ENCODE assay signal across 6 cellular contexts in genomic region chr11:119533462-119533861, GRCh38.
"Had no signal": no experiment of that assay in that cellular context is flagged by ENCODE, and none has a peak within 500 bp of the region (broad histone marks: within the 10 kb centered on the region; RNA-seq: fewer than 3 reads in every experiment).

No MANE protein-coding gene starts in this region.

- H3K27ac ChIP-seq: thoracic aorta, upper lobe of right lung had no signal

- H3K36me3 ChIP-seq: thoracic aorta, upper lobe of right lung had no signal

- H3K4me3 ChIP-seq: lung, thoracic aorta, upper lobe of right lung had no signal

- FAIRE-seq: astrocyte, endometrium, islet of Langerhans had no signal

- H3K9me3 ChIP-seq: thoracic aorta, upper lobe of right lung had no signal

- H3K4me1 ChIP-seq: upper lobe of right lung had no signal
